Comparison of ENCODE assay signal across 18 cellular contexts in genomic region chr14:96351986-96352385, GRCh38. TPM values are rescaled to one million over a fixed set of nuclear protein-coding genes. Genes with fewer than 3 reads are reported as not detected.
A peak's percentile ranks its signal among the peaks of the same experiment; 100 is the strongest.
DNase-seq lines count a peak whose midpoint lies in the region; ATAC-seq and TF ChIP-seq lines count a peak whose summit lies in the region.
"Had no signal": no experiment of that assay in that cellular context is flagged by ENCODE, and none has a peak within 500 bp of the region (broad histone marks: within the 10 kb centered on the region; RNA-seq: fewer than 3 reads in every experiment).

No MANE protein-coding gene starts in this region.

- CTCF ChIA-PET in activated naive CD4-positive, alpha-beta T cell treated with anti-CD3 and anti-CD28 coated beads for 36 hours (lab: Charles Lee): no interaction called here

- no peak overlapping the region for H3K27ac ChIP-seq in foreskin keratinocyte

- H3K4me1 ChIP-seq in foreskin keratinocyte: no peaks in the 10 kb centered on the region

- H3K27me3 ChIP-seq in foreskin keratinocyte: no peaks in the 10 kb centered on the region

- no peaks in the 10 kb centered on the region for H3K9me3 Mint-ChIP-seq in HFFc6
- peaks cover 3% of the 10 kb centered on the region for H3K9me3 Mint-ChIP-seq in activated naive CD4-positive, alpha-beta T cell treated with anti-CD3 and anti-CD28 coated beads for 36 hours
- H3K9me3 Mint-ChIP-seq: CD8-positive, alpha-beta T cell had no signal

- no peaks in the 10 kb centered on the region for H3K27me3 Mint-ChIP-seq in HFFc6 (ENCODE audit: insufficient read depth)
- H3K27me3 Mint-ChIP-seq in activated naive CD4-positive, alpha-beta T cell treated with anti-CD3 and anti-CD28 coated beads for 36 hours (ENCODE audit: low read depth): no peaks in the 10 kb centered on the region

- H3K4me1 Mint-ChIP-seq in HFFc6 (ENCODE audit: low read depth): peaks cover 8% of the 10 kb centered on the region
- peaks cover 20% of the 10 kb centered on the region for H3K4me1 Mint-ChIP-seq in activated naive CD4-positive, alpha-beta T cell treated with anti-CD3 and anti-CD28 coated beads for 36 hours (ENCODE audit: low read depth)

- intact Hi-C loops in activated naive CD4-positive, alpha-beta T cell treated with anti-CD3 and anti-CD28 coated beads for 36 hours (cut with micrococcal nuclease): no loop called here

- ATAC-seq in foreskin keratinocyte (peak; percentile 24), omental fat pad (ENCODE audit: low FRiP score) (no peak)
- ATAC-seq: CD8-positive, alpha-beta T cell had no signal

- H3K36me3 Mint-ChIP-seq in HFFc6 (ENCODE audit: low read depth): peaks cover 12% of the 10 kb centered on the region; the same call in 1 of the 2 replicates
- H3K36me3 Mint-ChIP-seq in activated naive CD4-positive, alpha-beta T cell treated with anti-CD3 and anti-CD28 coated beads for 36 hours (ENCODE audit: low read depth): peaks cover 16% of the 10 kb centered on the region

- H3K4me3 Mint-ChIP-seq in HFFc6: no peak overlapping the region
- H3K4me3 Mint-ChIP-seq in activated naive CD4-positive, alpha-beta T cell treated with anti-CD3 and anti-CD28 coated beads for 36 hours: no peak overlapping the region
- H3K4me3 Mint-ChIP-seq: CD8-positive, alpha-beta T cell had no signal

- DNase-seq in EH (ENCODE audit: low read depth): peak; percentile 15
- peak; percentile 3 for DNase-seq in HFFc6
- DNase-seq in astrocyte of the hippocampus (ENCODE audit: low read depth, low spot score): peak; percentile 23
- no peak for DNase-seq in foreskin keratinocyte
- DNase-seq in omental fat pad (ENCODE audit: low spot score): no peak
- no peak for DNase-seq in glomerular visceral epithelial cell (ENCODE audit: extremely low spot score)
- DNase-seq in effector CD8-positive, alpha-beta T cell (lab: John Stamatoyannopoulos, UW): no peak
- no peak for DNase-seq in activated naive CD4-positive, alpha-beta T cell treated with anti-CD3 and anti-CD28 coated beads for 36 hours
- DNase-seq: 8988T; AML-193; C1 segment of cervical spinal cord; CD8-positive, alpha-beta T cell; NCI-H1694; NCI-H2081 treated with DMSO at 0.1 percent for 48 hours; NCI-H446; NCI-H526; OCI-M1; Right ventricle myocardium superior had no signal

- TF ChIP-seq CTCF in HFFc6 (IDR thresholded peaks at IDR 0.05) (no peak), foreskin keratinocyte (conservative IDR thresholded peaks at IDR 0.05) (no peak), omental fat pad (IDR thresholded peaks at IDR 0.05) (no peak)

- no peak overlapping the region for H3K27ac Mint-ChIP-seq in HFFc6
- H3K27ac Mint-ChIP-seq in activated naive CD4-positive, alpha-beta T cell treated with anti-CD3 and anti-CD28 coated beads for 36 hours: no peak overlapping the region
- H3K27ac Mint-ChIP-seq: CD8-positive, alpha-beta T cell had no signal

RNA-seq across cellular contexts. Expression of gene ATG2B, which starts 11.2 kb away (rescaled TPM):
- total RNA-seq in HFFc6 (2021; fragmentation: NEBNext Ultra II Directional; extraction: Animal tissue kit (Norgen Biotek cat#: 25700)): 10 to 100 TPM; 13.1 to 17.7 (median 15.9) TPM
- total RNA-seq in foreskin keratinocyte (12.3 and 12.4 TPM in 2 replicates), omental fat pad (10 to 100 TPM; 22.9 to 33.1 (median 27.3) TPM)
- 1.1 and 1.2 TPM in 2 replicates for polyA plus RNA-seq in foreskin keratinocyte
- total RNA-seq in activated naive CD4-positive, alpha-beta T cell treated with anti-CD3 and anti-CD28 coated beads for 36 hours: 10 to 100 TPM; 12.8 to 15.3 TPM

RNA-seq across cellular contexts. Expression of gene GSKIP, which starts 11.3 kb away (rescaled TPM):
- 10 to 100 TPM; 23.1 to 37.3 (median 27.2) TPM for total RNA-seq in HFFc6 (2021; fragmentation: NEBNext Ultra II Directional; extraction: Animal tissue kit (Norgen Biotek cat#: 25700))
- total RNA-seq in foreskin keratinocyte (21.8 and 23.0 TPM in 2 replicates), omental fat pad (10 to 100 TPM; 10.6 to 32.8 (median 16.4) TPM)
- polyA plus RNA-seq in foreskin keratinocyte: 13.1 and 14.3 TPM in 2 replicates
- total RNA-seq in activated naive CD4-positive, alpha-beta T cell treated with anti-CD3 and anti-CD28 coated beads for 36 hours: 10 to 100 TPM; 17.8 to 20.4 TPM

RNA-seq across cellular contexts. Expression of gene AK7, which starts 39.9 kb away (rescaled TPM):
- not detected for total RNA-seq in HFFc6 (2021; fragmentation: NEBNext Ultra II Directional; extraction: Animal tissue kit (Norgen Biotek cat#: 25700))
- total RNA-seq in foreskin keratinocyte: 2.2 and 2.4 TPM in 2 replicates
- 1.1 TPM in 2 replicates for polyA plus RNA-seq in foreskin keratinocyte
- total RNA-seq in omental fat pad: 1 to 10 TPM in 2 of 4 donors, under 1 TPM in 1, not detected in 1; 0.82 to 3.4 (median 1.3) TPM
- 1 to 10 TPM; 1.9 to 2.0 TPM for total RNA-seq in activated naive CD4-positive, alpha-beta T cell treated with anti-CD3 and anti-CD28 coated beads for 36 hours
- total RNA-seq: CD8-positive, alpha-beta T cell had no signal

Comparison
In these comparisons a context has a peak if more than half of its experiments do, and no peak if none do; other contexts are left out.
1. DNase-seq: peak in EH (single experiment), HFFc6 (single experiment) and astrocyte of the hippocampus (single experiment); none in foreskin keratinocyte (0 of 2), omental fat pad (single experiment), glomerular visceral epithelial cell (single experiment), effector CD8-positive, alpha-beta T cell (single experiment) and activated naive CD4-positive, alpha-beta T cell treated with anti-CD3 and anti-CD28 coated beads for 36 hours (single experiment).